In the genomic region with DNA sequence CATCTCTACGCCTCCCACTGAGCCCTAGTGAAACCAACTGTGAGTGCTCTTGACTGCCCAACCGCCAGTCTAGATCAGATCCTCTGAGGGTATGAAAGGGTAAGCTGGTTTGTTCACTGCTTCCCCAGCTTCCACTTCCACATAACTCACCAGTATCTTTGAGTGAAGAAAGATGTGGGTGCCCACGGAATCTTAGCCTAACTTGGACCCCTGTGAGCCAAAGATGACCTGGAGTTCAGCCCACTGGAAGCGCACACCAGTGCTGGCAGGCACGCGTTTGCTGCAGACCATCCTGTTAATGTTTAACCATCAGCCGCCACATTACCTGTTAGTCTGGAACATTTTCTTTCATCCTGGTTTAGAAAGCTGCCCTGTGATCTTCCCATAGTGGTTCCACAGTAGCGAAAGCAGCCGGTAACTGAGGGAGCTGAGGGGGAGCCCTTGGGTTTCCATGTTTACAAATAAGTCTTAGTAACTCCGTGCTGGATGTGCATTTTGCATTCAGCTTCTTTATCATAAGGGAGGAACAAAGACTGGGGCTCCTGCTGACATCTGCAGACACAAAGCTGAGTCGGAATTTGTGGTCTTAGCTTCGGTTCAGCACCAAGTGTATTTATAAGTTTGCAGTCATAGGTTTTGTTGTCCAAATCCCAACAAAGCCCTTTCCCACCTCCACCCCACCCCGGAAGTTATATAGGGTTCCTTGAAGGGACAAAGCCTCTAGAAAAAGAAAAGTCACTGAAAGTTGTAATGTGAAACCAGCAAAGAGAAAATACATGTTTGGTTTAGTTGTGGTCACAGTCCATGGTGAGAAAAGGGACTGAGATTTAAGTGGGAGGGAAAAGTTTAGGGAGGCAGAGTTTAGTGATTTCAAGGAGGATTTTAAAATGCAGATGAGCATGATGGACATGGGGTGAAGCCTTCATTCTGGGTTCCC, we compare ENCODE assay signal across 1 cellular context.
TF ChIP-seq lines count a peak whose summit lies in the region.

No MANE protein-coding gene starts in this region.

TF ChIP-seq in HepG2, 621 proteins besides CTCF, POLR2A, EP300 and RAD21 (continued from another document and continues in another):
- TF ChIP-seq NR2F6 (IDR thresholded peaks at IDR 0.05): peak; percentile 35; the same call in 1 of the 2 replicates
- peak; percentile 53; the same call in 1 of the 2 replicates for TF ChIP-seq NR2F6 (CRISPR knock-in tag; IDR thresholded peaks at IDR 0.05)
- TF ChIP-seq FOXO1 (CRISPR knock-in tag; IDR thresholded peaks at IDR 0.05): peak; percentile 66
- TF ChIP-seq ZNF788 (CRISPR knock-in tag; IDR thresholded peaks at IDR 0.05; ENCODE audit: borderline replicate concordance): peak; percentile 52; the same call in 1 of the 2 replicates
- TF ChIP-seq, protein P1, sequence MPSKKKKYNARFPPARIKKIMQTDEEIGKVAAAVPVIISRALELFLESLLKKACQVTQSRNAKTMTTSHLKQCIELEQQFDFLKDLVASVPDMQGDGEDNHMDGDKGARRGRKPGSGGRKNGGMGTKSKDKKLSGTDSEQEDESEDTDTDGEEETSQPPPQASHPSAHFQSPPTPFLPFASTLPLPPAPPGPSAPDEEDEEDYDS (CRISPR knock-in tag; IDR thresholded peaks at IDR 0.05): peak; percentile 62
- TF ChIP-seq, protein P2, sequence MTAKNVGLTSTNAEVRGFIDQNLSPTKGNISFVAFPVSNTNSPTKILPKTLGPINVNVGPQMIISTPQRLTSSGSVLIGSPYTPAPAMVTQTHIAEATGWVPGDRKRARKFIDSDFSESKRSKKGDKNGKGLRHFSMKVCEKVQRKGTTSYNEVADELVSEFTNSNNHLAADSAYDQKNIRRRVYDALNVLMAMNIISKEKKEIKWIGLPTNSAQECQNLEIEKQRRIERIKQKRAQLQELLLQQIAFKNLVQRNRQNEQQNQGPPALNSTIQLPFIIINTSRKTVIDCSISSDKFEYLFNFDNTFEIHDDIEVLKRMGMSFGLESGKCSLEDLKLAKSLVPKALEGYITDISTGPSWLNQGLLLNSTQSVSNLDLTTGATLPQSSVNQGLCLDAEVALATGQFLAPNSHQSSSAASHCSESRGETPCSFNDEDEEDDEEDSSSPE (CRISPR knock-in tag; IDR thresholded peaks at IDR 0.05): 0 out of 2 replicates have a peak, but pooled peaks have one; percentile 23
- no peak for TF ChIP-seq PHB2 (IDR thresholded peaks at IDR 0.05; ENCODE audit: partially characterized antibody)
- TF ChIP-seq ZNF567 (CRISPR knock-in tag; IDR thresholded peaks at IDR 0.05; ENCODE audit: borderline replicate concordance): no peak
- TF ChIP-seq ZNF605 (CRISPR knock-in tag; IDR thresholded peaks at IDR 0.05): peak; percentile 86
- TF ChIP-seq GTF2F1 (IDR thresholded peaks at IDR 0.05; ENCODE audit: low read length): no peak
- TF ChIP-seq, protein P3, sequence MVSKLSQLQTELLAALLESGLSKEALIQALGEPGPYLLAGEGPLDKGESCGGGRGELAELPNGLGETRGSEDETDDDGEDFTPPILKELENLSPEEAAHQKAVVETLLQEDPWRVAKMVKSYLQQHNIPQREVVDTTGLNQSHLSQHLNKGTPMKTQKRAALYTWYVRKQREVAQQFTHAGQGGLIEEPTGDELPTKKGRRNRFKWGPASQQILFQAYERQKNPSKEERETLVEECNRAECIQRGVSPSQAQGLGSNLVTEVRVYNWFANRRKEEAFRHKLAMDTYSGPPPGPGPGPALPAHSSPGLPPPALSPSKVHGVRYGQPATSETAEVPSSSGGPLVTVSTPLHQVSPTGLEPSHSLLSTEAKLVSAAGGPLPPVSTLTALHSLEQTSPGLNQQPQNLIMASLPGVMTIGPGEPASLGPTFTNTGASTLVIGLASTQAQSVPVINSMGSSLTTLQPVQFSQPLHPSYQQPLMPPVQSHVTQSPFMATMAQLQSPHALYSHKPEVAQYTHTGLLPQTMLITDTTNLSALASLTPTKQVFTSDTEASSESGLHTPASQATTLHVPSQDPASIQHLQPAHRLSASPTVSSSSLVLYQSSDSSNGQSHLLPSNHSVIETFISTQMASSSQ (IDR thresholded peaks at IDR 0.05; ENCODE audit: low read depth): peak; percentile 99
- TF ChIP-seq, protein P3 (CRISPR knock-in tag; IDR thresholded peaks at IDR 0.05; ENCODE audit: borderline replicate concordance): peak; percentile 99
- no peak for TF ChIP-seq CAMTA2 (CRISPR knock-in tag; IDR thresholded peaks at IDR 0.05; ENCODE audit: borderline replicate concordance)
- TF ChIP-seq ZNF136 (CRISPR knock-in tag; IDR thresholded peaks at IDR 0.05; ENCODE audit: low read depth): no peak; the same call in 1 of the 2 replicates
- 0 out of 2 replicates have a peak, but pooled peaks have one; percentile 16 for TF ChIP-seq SOX13 (IDR thresholded peaks at IDR 0.05)
- TF ChIP-seq SOX13 (CRISPR knock-in tag; conservative IDR thresholded peaks at IDR 0.05 in 1 of 2, IDR thresholded peaks at IDR 0.05 in 1 of 2): peak in 1 of 2 experiments; percentile 74; a peak in 2 of 4 replicates
- no peak for TF ChIP-seq EED (CRISPR knock-in tag; IDR thresholded peaks at IDR 0.05)
- TF ChIP-seq ARNT2 (CRISPR knock-in tag; IDR thresholded peaks at IDR 0.05; ENCODE audit: low read depth): peak; percentile 72; the same call in 1 of the 2 replicates
- TF ChIP-seq, protein P4, sequence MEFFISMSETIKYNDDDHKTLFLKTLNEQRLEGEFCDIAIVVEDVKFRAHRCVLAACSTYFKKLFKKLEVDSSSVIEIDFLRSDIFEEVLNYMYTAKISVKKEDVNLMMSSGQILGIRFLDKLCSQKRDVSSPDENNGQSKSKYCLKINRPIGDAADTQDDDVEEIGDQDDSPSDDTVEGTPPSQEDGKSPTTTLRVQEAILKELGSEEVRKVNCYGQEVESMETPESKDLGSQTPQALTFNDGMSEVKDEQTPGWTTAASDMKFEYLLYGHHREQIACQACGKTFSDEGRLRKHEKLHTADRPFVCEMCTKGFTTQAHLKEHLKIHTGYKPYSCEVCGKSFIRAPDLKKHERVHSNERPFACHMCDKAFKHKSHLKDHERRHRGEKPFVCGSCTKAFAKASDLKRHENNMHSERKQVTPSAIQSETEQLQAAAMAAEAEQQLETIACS (CRISPR knock-in tag; IDR thresholded peaks at IDR 0.05): no peak
- TF ChIP-seq, protein P5, sequence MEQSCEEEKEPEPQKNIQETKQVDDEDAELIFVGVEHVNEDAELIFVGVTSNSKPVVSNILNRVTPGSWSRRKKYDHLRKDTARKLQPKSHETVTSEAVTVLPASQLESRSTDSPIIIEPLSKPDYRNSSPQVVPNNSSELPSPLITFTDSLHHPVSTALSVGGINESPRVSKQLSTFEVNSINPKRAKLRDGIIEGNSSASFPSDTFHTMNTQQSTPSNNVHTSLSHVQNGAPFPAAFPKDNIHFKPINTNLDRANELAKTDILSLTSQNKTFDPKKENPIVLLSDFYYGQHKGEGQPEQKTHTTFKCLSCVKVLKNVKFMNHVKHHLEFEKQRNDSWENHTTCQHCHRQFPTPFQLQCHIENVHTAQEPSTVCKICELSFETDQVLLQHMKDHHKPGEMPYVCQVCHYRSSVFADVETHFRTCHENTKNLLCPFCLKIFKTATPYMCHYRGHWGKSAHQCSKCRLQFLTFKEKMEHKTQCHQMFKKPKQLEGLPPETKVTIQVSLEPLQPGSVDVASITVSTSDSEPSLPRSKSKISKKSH (CRISPR knock-in tag; IDR thresholded peaks at IDR 0.05; ENCODE audit: borderline replicate concordance): no peak
- TF ChIP-seq AHR (CRISPR knock-in tag; IDR thresholded peaks at IDR 0.05): no peak; the same call in 1 of the 2 replicates
- TF ChIP-seq ZNF282 (IDR thresholded peaks at IDR 0.05; ENCODE audit: partially characterized antibody): no peak
- peak; percentile 41; the same call in 1 of the 2 replicates for TF ChIP-seq PHF21A (CRISPR knock-in tag; IDR thresholded peaks at IDR 0.05)
- TF ChIP-seq NFATC3 (CRISPR knock-in tag; IDR thresholded peaks at IDR 0.05): no peak
- no peak for TF ChIP-seq TP53 (CRISPR knock-in tag; conservative IDR thresholded peaks at IDR 0.05)
- TF ChIP-seq ZNF343 (CRISPR knock-in tag; IDR thresholded peaks at IDR 0.05): no peak
- TF ChIP-seq, protein P6, sequence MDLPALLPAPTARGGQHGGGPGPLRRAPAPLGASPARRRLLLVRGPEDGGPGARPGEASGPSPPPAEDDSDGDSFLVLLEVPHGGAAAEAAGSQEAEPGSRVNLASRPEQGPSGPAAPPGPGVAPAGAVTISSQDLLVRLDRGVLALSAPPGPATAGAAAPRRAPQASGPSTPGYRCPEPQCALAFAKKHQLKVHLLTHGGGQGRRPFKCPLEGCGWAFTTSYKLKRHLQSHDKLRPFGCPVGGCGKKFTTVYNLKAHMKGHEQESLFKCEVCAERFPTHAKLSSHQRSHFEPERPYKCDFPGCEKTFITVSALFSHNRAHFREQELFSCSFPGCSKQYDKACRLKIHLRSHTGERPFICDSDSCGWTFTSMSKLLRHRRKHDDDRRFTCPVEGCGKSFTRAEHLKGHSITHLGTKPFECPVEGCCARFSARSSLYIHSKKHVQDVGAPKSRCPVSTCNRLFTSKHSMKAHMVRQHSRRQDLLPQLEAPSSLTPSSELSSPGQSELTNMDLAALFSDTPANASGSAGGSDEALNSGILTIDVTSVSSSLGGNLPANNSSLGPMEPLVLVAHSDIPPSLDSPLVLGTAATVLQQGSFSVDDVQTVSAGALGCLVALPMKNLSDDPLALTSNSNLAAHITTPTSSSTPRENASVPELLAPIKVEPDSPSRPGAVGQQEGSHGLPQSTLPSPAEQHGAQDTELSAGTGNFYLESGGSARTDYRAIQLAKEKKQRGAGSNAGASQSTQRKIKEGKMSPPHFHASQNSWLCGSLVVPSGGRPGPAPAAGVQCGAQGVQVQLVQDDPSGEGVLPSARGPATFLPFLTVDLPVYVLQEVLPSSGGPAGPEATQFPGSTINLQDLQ (CRISPR knock-in tag; IDR thresholded peaks at IDR 0.05): no peak
- no peak for TF ChIP-seq ZNF20 (CRISPR knock-in tag; IDR thresholded peaks at IDR 0.05)
- no peak for TF ChIP-seq ZNF775 (CRISPR knock-in tag; IDR thresholded peaks at IDR 0.05; ENCODE audit: borderline replicate concordance)
- no peak for TF ChIP-seq CENPT (CRISPR knock-in tag; IDR thresholded peaks at IDR 0.05; ENCODE audit: low read depth)
- TF ChIP-seq, protein P7, sequence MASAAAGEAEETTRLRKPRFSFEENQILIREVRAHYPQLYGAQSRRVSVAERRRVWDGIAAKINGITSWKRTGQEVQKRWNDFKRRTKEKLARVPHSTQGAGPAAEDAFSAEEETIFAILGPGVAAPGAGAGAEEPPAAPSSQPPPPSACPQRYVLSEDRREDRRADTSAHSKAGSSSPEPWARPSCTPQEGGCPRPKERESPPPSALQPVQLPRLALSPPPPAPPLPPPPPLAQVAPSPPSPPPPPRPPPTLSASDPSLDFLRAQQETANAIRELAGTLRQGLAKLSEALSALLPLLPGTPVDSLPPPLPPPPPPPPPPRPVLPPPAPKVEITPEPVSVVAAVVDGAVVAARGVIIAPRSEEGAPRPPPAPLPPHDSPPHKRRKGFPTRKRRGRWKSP (CRISPR knock-in tag; IDR thresholded peaks at IDR 0.05): no peak
- TF ChIP-seq ZNF460 (CRISPR knock-in tag; IDR thresholded peaks at IDR 0.05; ENCODE audit: borderline replicate concordance): no peak
- TF ChIP-seq ZNF761 (CRISPR knock-in tag; conservative IDR thresholded peaks at IDR 0.05): no peak
- no peak for TF ChIP-seq ZNF619 (CRISPR knock-in tag; IDR thresholded peaks at IDR 0.05)
- TF ChIP-seq, protein P8, sequence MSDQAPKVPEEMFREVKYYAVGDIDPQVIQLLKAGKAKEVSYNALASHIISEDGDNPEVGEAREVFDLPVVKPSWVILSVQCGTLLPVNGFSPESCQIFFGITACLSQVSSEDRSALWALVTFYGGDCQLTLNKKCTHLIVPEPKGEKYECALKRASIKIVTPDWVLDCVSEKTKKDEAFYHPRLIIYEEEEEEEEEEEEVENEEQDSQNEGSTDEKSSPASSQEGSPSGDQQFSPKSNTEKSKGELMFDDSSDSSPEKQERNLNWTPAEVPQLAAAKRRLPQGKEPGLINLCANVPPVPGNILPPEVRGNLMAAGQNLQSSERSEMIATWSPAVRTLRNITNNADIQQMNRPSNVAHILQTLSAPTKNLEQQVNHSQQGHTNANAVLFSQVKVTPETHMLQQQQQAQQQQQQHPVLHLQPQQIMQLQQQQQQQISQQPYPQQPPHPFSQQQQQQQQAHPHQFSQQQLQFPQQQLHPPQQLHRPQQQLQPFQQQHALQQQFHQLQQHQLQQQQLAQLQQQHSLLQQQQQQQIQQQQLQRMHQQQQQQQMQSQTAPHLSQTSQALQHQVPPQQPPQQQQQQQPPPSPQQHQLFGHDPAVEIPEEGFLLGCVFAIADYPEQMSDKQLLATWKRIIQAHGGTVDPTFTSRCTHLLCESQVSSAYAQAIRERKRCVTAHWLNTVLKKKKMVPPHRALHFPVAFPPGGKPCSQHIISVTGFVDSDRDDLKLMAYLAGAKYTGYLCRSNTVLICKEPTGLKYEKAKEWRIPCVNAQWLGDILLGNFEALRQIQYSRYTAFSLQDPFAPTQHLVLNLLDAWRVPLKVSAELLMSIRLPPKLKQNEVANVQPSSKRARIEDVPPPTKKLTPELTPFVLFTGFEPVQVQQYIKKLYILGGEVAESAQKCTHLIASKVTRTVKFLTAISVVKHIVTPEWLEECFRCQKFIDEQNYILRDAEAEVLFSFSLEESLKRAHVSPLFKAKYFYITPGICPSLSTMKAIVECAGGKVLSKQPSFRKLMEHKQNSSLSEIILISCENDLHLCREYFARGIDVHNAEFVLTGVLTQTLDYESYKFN (CRISPR knock-in tag; conservative IDR thresholded peaks at IDR 0.05): peak; percentile 92
- TF ChIP-seq, protein P9, sequence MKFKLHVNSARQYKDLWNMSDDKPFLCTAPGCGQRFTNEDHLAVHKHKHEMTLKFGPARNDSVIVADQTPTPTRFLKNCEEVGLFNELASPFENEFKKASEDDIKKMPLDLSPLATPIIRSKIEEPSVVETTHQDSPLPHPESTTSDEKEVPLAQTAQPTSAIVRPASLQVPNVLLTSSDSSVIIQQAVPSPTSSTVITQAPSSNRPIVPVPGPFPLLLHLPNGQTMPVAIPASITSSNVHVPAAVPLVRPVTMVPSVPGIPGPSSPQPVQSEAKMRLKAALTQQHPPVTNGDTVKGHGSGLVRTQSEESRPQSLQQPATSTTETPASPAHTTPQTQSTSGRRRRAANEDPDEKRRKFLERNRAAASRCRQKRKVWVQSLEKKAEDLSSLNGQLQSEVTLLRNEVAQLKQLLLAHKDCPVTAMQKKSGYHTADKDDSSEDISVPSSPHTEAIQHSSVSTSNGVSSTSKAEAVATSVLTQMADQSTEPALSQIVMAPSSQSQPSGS (CRISPR knock-in tag; IDR thresholded peaks at IDR 0.05): no peak; the same call in 1 of the 2 replicates
- TF ChIP-seq, protein P10, sequence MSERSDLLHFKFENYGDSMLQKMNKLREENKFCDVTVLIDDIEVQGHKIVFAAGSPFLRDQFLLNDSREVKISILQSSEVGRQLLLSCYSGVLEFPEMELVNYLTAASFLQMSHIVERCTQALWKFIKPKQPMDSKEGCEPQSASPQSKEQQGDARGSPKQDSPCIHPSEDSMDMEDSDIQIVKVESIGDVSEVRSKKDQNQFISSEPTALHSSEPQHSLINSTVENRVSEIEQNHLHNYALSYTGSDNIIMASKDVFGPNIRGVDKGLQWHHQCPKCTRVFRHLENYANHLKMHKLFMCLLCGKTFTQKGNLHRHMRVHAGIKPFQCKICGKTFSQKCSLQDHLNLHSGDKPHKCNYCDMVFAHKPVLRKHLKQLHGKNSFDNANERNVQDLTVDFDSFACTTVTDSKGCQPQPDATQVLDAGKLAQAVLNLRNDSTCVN (CRISPR knock-in tag; IDR thresholded peaks at IDR 0.05; ENCODE audit: borderline replicate concordance): no peak
